In the genomic region with DNA sequence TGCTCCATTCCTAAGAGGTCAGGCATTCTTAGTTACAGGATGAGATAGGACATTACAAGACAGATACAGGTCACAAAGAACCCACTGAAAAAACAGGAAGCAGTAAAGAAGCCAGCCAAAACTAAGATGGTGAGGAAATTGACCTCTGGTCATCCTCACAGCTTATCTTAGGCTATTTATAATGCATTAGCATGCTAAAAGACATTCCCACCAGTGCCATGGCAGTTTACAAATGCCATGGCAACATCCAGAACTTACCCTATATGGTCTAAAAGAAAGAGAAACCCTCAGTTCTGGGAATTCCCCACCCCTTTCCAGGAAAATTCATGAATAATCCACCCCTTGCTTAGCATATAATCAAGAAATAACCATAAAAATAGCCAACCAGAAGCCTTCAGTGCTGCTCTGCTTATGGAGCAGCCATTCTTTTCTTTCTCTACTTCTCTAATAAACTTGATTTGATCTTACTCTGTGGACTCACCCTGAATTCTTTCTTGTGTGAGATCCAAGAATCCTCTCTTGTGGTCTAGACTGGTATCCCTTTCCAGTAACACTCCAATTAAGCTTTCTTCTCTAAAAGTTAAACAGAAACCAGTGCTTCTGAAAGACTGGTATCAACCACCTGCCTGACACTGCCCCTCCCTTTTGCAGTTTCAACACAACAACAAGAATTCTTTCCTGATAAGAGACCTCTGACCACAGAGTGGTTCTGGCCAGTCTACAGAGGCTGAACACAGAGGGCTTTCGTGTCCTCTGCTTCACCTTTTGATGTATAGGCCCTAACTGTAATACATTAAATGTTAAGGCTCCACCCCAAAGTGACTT, we compare ENCODE assay signal across 15 cellular contexts.
DNase-seq lines count a peak whose midpoint lies in the region; ATAC-seq, FAIRE-seq and TF ChIP-seq lines count a peak whose summit lies in the region.
"Had no signal": no experiment of that assay in that cellular context is flagged by ENCODE, and none has a peak within 500 bp of the region (broad histone marks: within the 10 kb centered on the region; RNA-seq: fewer than 3 reads in every experiment).

No MANE protein-coding gene starts in this region.

- TF ChIP-seq CTCF in endothelial cell of umbilical vein (IDR thresholded peaks at IDR 0.05; ENCODE audit: extremely low read depth in 1 of 2, insufficient read depth in 1 of 2, low read depth in 1 of 2, low read length in 2 of 2): no peak
- TF ChIP-seq CTCF in type B pancreatic cell (conservative IDR thresholded peaks at IDR 0.05): no peak
- TF ChIP-seq CTCF in gastroesophageal sphincter (IDR thresholded peaks at IDR 0.05): no peak

- no peak overlapping the region for H3K9ac ChIP-seq in endothelial cell of umbilical vein (replicated peaks; ENCODE audit: extremely low read depth, insufficient read depth, low read length)

- BruUV-seq in endothelial cell of umbilical vein (replicated peaks; lab: Mats Ljungman, UMichigan): TSS peak; percentile 97

- intact Hi-C loops in activated CD4-positive, alpha-beta T cell treated with anti-CD3 and anti-CD28 coated beads for 36 hours (cut with DNase I, micrococcal nuclease): no loop called here
- intact Hi-C loops in endothelial cell of umbilical vein (cut with micrococcal nuclease): no loop called here

- H3K9me1 ChIP-seq in endothelial cell of umbilical vein (replicated peaks; ENCODE audit: control insufficient read depth, extremely low read depth, insufficient read depth, low read length): no peaks in the 10 kb centered on the region

- no peak for DNase-seq in activated CD4-positive, alpha-beta T cell treated with anti-CD3 and anti-CD28 coated beads for 36 hours
- DNase-seq in activated CD4-positive, alpha-beta T cell treated with anti-CD3 and anti-CD28 coated beads, Interleukin-2, amount 50 U/mL, for 4 hours: no peak
- peak; percentile 24 for DNase-seq in KBM-7
- DNase-seq in endothelial cell of umbilical vein (ENCODE audit: low read depth, low spot score): peak; percentile 31
- DNase-seq in type B pancreatic cell (ENCODE audit: extremely low spot score, unreplicated experiment): no peak
- no peak for DNase-seq in Ammon's horn (ENCODE audit: low spot score)
- DNase-seq in retina: no peak
- DNase-seq: activated B cell treated with CpG ODN at 0.5 μM for 24 hours; activated naive CD8-positive, alpha-beta T cell treated with anti-CD3 and anti-CD28 coated beads, Interleukin-2, amount 10 ng/mL, durations not matched to agents 7 days and 5 days; foreskin fibroblast; naive B cell; stimulated activated CD4-positive, alpha-beta T cell treated with anti-CD3 and anti-CD28 coated beads, Interleukin-4, amount 100 ng/mL, for 4 hours had no signal

- no peaks in the 10 kb centered on the region for H3K27me3 ChIP-seq in endothelial cell of umbilical vein (ENCODE audit: control insufficient read depth in 2 of 2, insufficient read depth in 2 of 2, low read length in 2 of 2)
- H3K27me3 ChIP-seq in gastroesophageal sphincter: no peaks in the 10 kb centered on the region
- H3K27me3 ChIP-seq: tibial nerve had no signal

- ATAC-seq in activated CD4-positive, alpha-beta T cell treated with anti-CD3 and anti-CD28 coated beads for 36 hours: peak; percentile 33
- no peak for ATAC-seq in gastroesophageal sphincter

- FAIRE-seq in endothelial cell of umbilical vein (lab: Jason Lieb, UNC): no peak
- FAIRE-seq: A204.1 had no signal

- H3K27ac ChIP-seq in endothelial cell of umbilical vein (ENCODE audit: insufficient read depth, low read depth, low read length): peak overlapping the region; percentile 26
- H3K27ac ChIP-seq in gastroesophageal sphincter: no peak overlapping the region
- H3K27ac ChIP-seq: tibial nerve had no signal

- no peak overlapping the region for H2AFZ ChIP-seq in endothelial cell of umbilical vein (ENCODE audit: low read depth, low read length)

- no peaks in the 10 kb centered on the region for H3K27me3 Mint-ChIP-seq in activated CD4-positive, alpha-beta T cell treated with anti-CD3 and anti-CD28 coated beads for 36 hours
- H3K27me3 Mint-ChIP-seq in type B pancreatic cell: no peaks in the 10 kb centered on the region
- H3K27me3 Mint-ChIP-seq: activated B cell treated with CpG ODN at 0.5 μM for 24 hours; activated naive CD8-positive, alpha-beta T cell treated with anti-CD3 and anti-CD28 coated beads, Interleukin-2, amount 10 ng/mL, durations not matched to agents 7 days and 5 days; naive B cell had no signal

- 100% methylated on average over 1 of the region's 1 CpG; no CpG with 5 or more reads in 1 of the 2 donors for WGBS in gastroesophageal sphincter (ENCODE audit: low coverage in 1 of 2), 2 donors

- H3K4me2 ChIP-seq in endothelial cell of umbilical vein (ENCODE audit: insufficient read depth, low read length): no peak overlapping the region

- peaks cover 8% of the 10 kb centered on the region for H3K9me3 Mint-ChIP-seq in activated CD4-positive, alpha-beta T cell treated with anti-CD3 and anti-CD28 coated beads for 36 hours (ENCODE audit: low read depth)
- peaks cover 17% of the 10 kb centered on the region for H3K9me3 Mint-ChIP-seq in type B pancreatic cell

- H4K20me1 ChIP-seq in endothelial cell of umbilical vein (replicated peaks; ENCODE audit: control insufficient read depth, extremely low read depth, insufficient read depth, low read length): peaks cover 3% of the 10 kb centered on the region

- H3K9me3 ChIP-seq in endothelial cell of umbilical vein (replicated peaks; ENCODE audit: control insufficient read depth, insufficient read depth, low read length): no peaks in the 10 kb centered on the region
- no peaks in the 10 kb centered on the region for H3K9me3 ChIP-seq in gastroesophageal sphincter
- H3K9me3 ChIP-seq: tibial nerve had no signal

- H3K79me2 ChIP-seq in endothelial cell of umbilical vein (ENCODE audit: control insufficient read depth, insufficient read depth, low read length): peaks cover 9% of the 10 kb centered on the region

- H3K27ac Mint-ChIP-seq in activated CD4-positive, alpha-beta T cell treated with anti-CD3 and anti-CD28 coated beads for 36 hours: peak overlapping the region; percentile 2
- H3K27ac Mint-ChIP-seq in type B pancreatic cell: peak overlapping the region; percentile 89
- H3K27ac Mint-ChIP-seq: activated B cell treated with CpG ODN at 0.5 μM for 24 hours; activated naive CD8-positive, alpha-beta T cell treated with anti-CD3 and anti-CD28 coated beads, Interleukin-2, amount 10 ng/mL, durations not matched to agents 7 days and 5 days had no signal

- peaks cover 14% of the 10 kb centered on the region for H3K4me1 ChIP-seq in endothelial cell of umbilical vein (ENCODE audit: control insufficient read depth, extremely low read depth, insufficient read depth, low read length)
- H3K4me1 ChIP-seq in gastroesophageal sphincter: no peaks in the 10 kb centered on the region
- H3K4me1 ChIP-seq: tibial nerve had no signal

- in situ Hi-C loops in KBM-7 (cut with MboI; ENCODE audit: low pct_unique_long_range_greater_than_20kb, low sequenced_read_pairs): no loop called here

- dilution Hi-C loops in endothelial cell of umbilical vein (cut with MboI; ENCODE audit: extremely low pct_ligation_motif_present, low sequenced_read_pairs): no loop called here

- TF ChIP-seq EP300 in gastroesophageal sphincter (IDR thresholded peaks at IDR 0.05): no peak

- CTCF ChIA-PET in activated CD4-positive, alpha-beta T cell treated with anti-CD3 and anti-CD28 coated beads for 36 hours (lab: Charles Lee): interaction anchor here (2.6 kb wide), 1 partner anchor 10 kb away, joined by 8 read pairs; no protein-coding TSS in a partner anchor
- CTCF ChIA-PET in endothelial cell of umbilical vein (lab: Charles Lee): interaction anchor here (0.8 kb wide), 2 partner anchors 10 kb away, joined by 3 to 4 read pairs; no protein-coding TSS in a partner anchor

- H3K36me3 Mint-ChIP-seq in activated CD4-positive, alpha-beta T cell treated with anti-CD3 and anti-CD28 coated beads for 36 hours (ENCODE audit: low read depth): peaks cover 5% of the 10 kb centered on the region
- peaks cover 83% of the 10 kb centered on the region for H3K36me3 Mint-ChIP-seq in type B pancreatic cell
- H3K36me3 Mint-ChIP-seq: naive B cell had no signal

- no peak overlapping the region for H3K4me3 Mint-ChIP-seq in activated CD4-positive, alpha-beta T cell treated with anti-CD3 and anti-CD28 coated beads for 36 hours
- peak overlapping the region; percentile 35 for H3K4me3 Mint-ChIP-seq in type B pancreatic cell
- H3K4me3 Mint-ChIP-seq: activated B cell treated with CpG ODN at 0.5 μM for 24 hours; activated naive CD8-positive, alpha-beta T cell treated with anti-CD3 and anti-CD28 coated beads, Interleukin-2, amount 10 ng/mL, durations not matched to agents 7 days and 5 days; naive B cell had no signal

- peaks cover 8% of the 10 kb centered on the region for H3K4me1 Mint-ChIP-seq in activated CD4-positive, alpha-beta T cell treated with anti-CD3 and anti-CD28 coated beads for 36 hours
- no peaks in the 10 kb centered on the region for H3K4me1 Mint-ChIP-seq in type B pancreatic cell (ENCODE audit: unreplicated experiment)

- TF ChIP-seq POLR2A in endothelial cell of umbilical vein (IDR thresholded peaks at IDR 0.05; ENCODE audit: low read depth, low read length): no peak
- TF ChIP-seq POLR2A in gastroesophageal sphincter (IDR thresholded peaks at IDR 0.05): no peak

- H3K4me3 ChIP-seq in endothelial cell of umbilical vein (replicated peaks in 1 of 3; ENCODE audit: insufficient read depth in 1 of 3, low read depth in 1 of 3, low read length in 3 of 3): no peak overlapping the region
- H3K4me3 ChIP-seq in gastroesophageal sphincter: no peak overlapping the region
- H3K4me3 ChIP-seq: tibial nerve had no signal

- POLR2A ChIA-PET in activated CD4-positive, alpha-beta T cell treated with anti-CD3 and anti-CD28 coated beads for 36 hours (lab: Charles Lee): no interaction called here
- POLR2A ChIA-PET in endothelial cell of umbilical vein (lab: Charles Lee): no interaction called here

- H3K36me3 ChIP-seq in endothelial cell of umbilical vein (ENCODE audit: control insufficient read depth in 2 of 2, extremely low read depth in 1 of 2, insufficient read depth in 2 of 2, low read length in 2 of 2): peaks cover 6 to 10% of the 10 kb centered on the region in 2 experiments
- no peaks in the 10 kb centered on the region for H3K36me3 ChIP-seq in gastroesophageal sphincter
- H3K36me3 ChIP-seq: tibial nerve had no signal

TF ChIP-seq in endothelial cell of umbilical vein, 7 proteins besides CTCF, POLR2A, EP300 and RAD21:
- TF ChIP-seq POLR2AphosphoS5 (IDR thresholded peaks at IDR 0.05; ENCODE audit: insufficient read depth, low read depth, low read length): no peak
- TF ChIP-seq FOS (IDR thresholded peaks at IDR 0.05; ENCODE audit: borderline replicate concordance, insufficient read depth, low read length): no peak

Comparison
In these comparisons a context has a peak if more than half of its experiments do, and no peak if none do; other contexts are left out.
1. DNase-seq: peak in KBM-7 (single experiment) and endothelial cell of umbilical vein (single experiment); none in activated CD4-positive, alpha-beta T cell treated with anti-CD3 and anti-CD28 coated beads for 36 hours (single experiment), activated CD4-positive, alpha-beta T cell treated with anti-CD3 and anti-CD28 coated beads, Interleukin-2, amount 50 U/mL, for 4 hours (0 of 2), type B pancreatic cell (single experiment), Ammon's horn (single experiment) and retina (single experiment).